23 cellular contexts compared by ENCODE assay signal in genomic region chr2:76870581-76870980, GRCh38.
DNase-seq lines count a peak whose midpoint lies in the region; ATAC-seq, FAIRE-seq and TF ChIP-seq lines count a peak whose summit lies in the region.
"Had no signal": no experiment of that assay in that cellular context is flagged by ENCODE, and none has a peak within 500 bp of the region (broad histone marks: within the 10 kb centered on the region; RNA-seq: fewer than 3 reads in every experiment).

No MANE protein-coding gene starts in this region.

- WGBS in esophagus squamous epithelium, 2 donors, result 8 to 27% methylated on average over 1 of the region's 1 CpG
- WGBS in pancreas, 2 donors, result 3 to 9% methylated on average over 1 of the region's 1 CpG

- intact Hi-C loops in esophagus squamous epithelium (cut with DNase I) (no loop called here), pancreas (cut with DNase I) (no loop called here)

- H3K4me3 ChIP-seq in ACC112 (ENCODE audit: low read depth, low read length) (no peak overlapping the region), esophagus squamous epithelium (no peak overlapping the region), pancreas (no peak overlapping the region)
- H3K4me3 ChIP-seq: SJSA1 had no signal

- H2AFZ ChIP-seq in ACC112 (ENCODE audit: low read length, unreplicated experiment), result no peak overlapping the region

- TF ChIP-seq CTCF in esophagus squamous epithelium (IDR thresholded peaks at IDR 0.05) (no peak), pancreas (IDR thresholded peaks at IDR 0.05) (no peak)

- TF ChIP-seq POLR2A in esophagus squamous epithelium (IDR thresholded peaks at IDR 0.05), result no peak

- no peaks in the 10 kb centered on the region for H3K4me1 ChIP-seq in ACC112 (ENCODE audit: control insufficient read depth, insufficient read depth, low read length, unreplicated experiment)
- H3K4me1 ChIP-seq in esophagus squamous epithelium, result no peaks in the 10 kb centered on the region
- H3K4me1 ChIP-seq in pancreas, result no peaks in the 10 kb centered on the region
- H3K4me1 ChIP-seq: SJSA1 had no signal

- ATAC-seq in pancreas, result no peak
- ATAC-seq: CD8-positive, alpha-beta T cell; HepG2 had no signal

- no peaks in the 10 kb centered on the region for H3K79me2 ChIP-seq in ACC112 (ENCODE audit: control insufficient read depth, insufficient read depth, low read length, unreplicated experiment)

- no peaks in the 10 kb centered on the region for H3K36me3 ChIP-seq in ACC112 (ENCODE audit: insufficient read depth, low read length)
- H3K36me3 ChIP-seq in esophagus squamous epithelium, result no peaks in the 10 kb centered on the region
- no peaks in the 10 kb centered on the region for H3K36me3 ChIP-seq in pancreas
- H3K36me3 ChIP-seq: SJSA1 had no signal

- peak overlapping the region; percentile 13; the same call in 1 of the 2 replicates for H3K27ac ChIP-seq in ACC112 (ENCODE audit: low read depth, low read length)
- H3K27ac ChIP-seq in epithelial cell of prostate, result peak overlapping the region; percentile 54
- no peak overlapping the region for H3K27ac ChIP-seq in esophagus squamous epithelium
- no peak overlapping the region for H3K27ac ChIP-seq in pancreas
- H3K27ac ChIP-seq: SJSA1 had no signal

- DNase-seq in astrocyte of the hippocampus (ENCODE audit: low read depth, low spot score) (peak; percentile 21), epithelial cell of prostate (ENCODE audit: low read depth, low spot score) (no peak), iris pigment epithelial cell (ENCODE audit: low read depth) (peak; percentile 92), esophagus squamous epithelium (lab: John Stamatoyannopoulos, UW) (no peak), nucleus accumbens (lab: John Stamatoyannopoulos, UW) (no peak), NCI-H1417 (lab: John Stamatoyannopoulos, UW) (no peak), pancreas (no peak)
- DNase-seq: 8988T; AML-193; C1 segment of cervical spinal cord; CD8-positive, alpha-beta T cell; DND-41; H7; KBM-7; NCI-H1092; NCI-H146; NCI-H2029; NCI-H226 had no signal

- H3K9me3 ChIP-seq in esophagus squamous epithelium (no peaks in the 10 kb centered on the region), pancreas (no peaks in the 10 kb centered on the region)
- H3K9me3 ChIP-seq: SJSA1 had no signal

- H3K27me3 ChIP-seq in ACC112 (ENCODE audit: insufficient read depth, low read length) (no peaks in the 10 kb centered on the region), esophagus squamous epithelium (no peaks in the 10 kb centered on the region), pancreas (no peaks in the 10 kb centered on the region)
- H3K27me3 ChIP-seq: SJSA1 had no signal

- no peak for FAIRE-seq in pancreas (lab: Jason Lieb, UNC)
- FAIRE-seq: GM12891, HepG2, RCC 7860 had no signal

Comparison
In these comparisons a context has a peak if more than half of its experiments do, and no peak if none do; other contexts are left out.
1. H3K27ac ChIP-seq: peak in ACC112 (single experiment) and epithelial cell of prostate (single experiment); none in esophagus squamous epithelium (0 of 4) and pancreas (0 of 4).
2. DNase-seq: peak in astrocyte of the hippocampus (single experiment) and iris pigment epithelial cell (single experiment); none in epithelial cell of prostate (single experiment), esophagus squamous epithelium (single experiment), nucleus accumbens (0 of 56), NCI-H1417 (0 of 3) and pancreas (0 of 6).